In genomic region chr20:34531608-34532265, GRCh38 we compare ENCODE assay signal across 28 cellular contexts. TPM values are rescaled to one million over a fixed set of nuclear protein-coding genes. Genes with fewer than 3 reads are reported as not detected.
A peak's percentile ranks its signal among the peaks of the same experiment; 100 is the strongest.
DNase-seq lines count a peak whose midpoint lies in the region; TF ChIP-seq lines count a peak whose summit lies in the region.
"Had no signal": no experiment of that assay in that cellular context is flagged by ENCODE, and none has a peak within 500 bp of the region (broad histone marks: within the 10 kb centered on the region; RNA-seq: fewer than 3 reads in every experiment).

No MANE protein-coding gene starts in this region.

- peaks cover 10% of the 10 kb centered on the region for H3K4me1 Mint-ChIP-seq in activated naive CD8-positive, alpha-beta T cell (ENCODE audit: low read depth)
- H3K4me1 Mint-ChIP-seq in activated naive CD8-positive, alpha-beta T cell treated with anti-CD3 and anti-CD28 coated beads for 36 hours: no peaks in the 10 kb centered on the region

- no peak for TF ChIP-seq CTCF in dorsolateral prefrontal cortex (IDR thresholded peaks at IDR 0.05 in 54 of 56, conservative IDR thresholded peaks at IDR 0.05 in 2 of 56; ENCODE audit: low read depth in 1 of 56, partially characterized antibody in 56 of 56)
- TF ChIP-seq CTCF in ovary (IDR thresholded peaks at IDR 0.05): no peak

- DNase-seq in activated naive CD8-positive, alpha-beta T cell treated with anti-CD3 and anti-CD28 coated beads for 36 hours: no peak
- DNase-seq in dorsolateral prefrontal cortex (peak in 1 of 10 donors; percentile 27), ovary (peak in 3 of 5 donors; percentile 6 to 28 (median 7)), hypothalamus (lab: John Stamatoyannopoulos, UW) (no peak), AG08395 (ENCODE audit: low spot score) (no peak), Ammon's horn (ENCODE audit: low spot score) (no peak), C1 segment of cervical spinal cord (lab: John Stamatoyannopoulos, UW) (no peak)
- DNase-seq: activated CD4-positive, alpha-beta T cell treated with anti-CD3 and anti-CD28 coated beads for 4 hours; activated CD8-positive, alpha-beta memory T cell treated with anti-CD3 and anti-CD28 coated beads, Interleukin-2, amount 50 U/mL, for 4 hours; activated gamma-delta T cell treated with Interleukin-2 at 50 U/mL for 16 hours; aorta; cerebellar nuclear complex; foreskin keratinocyte; GOT3; left ventricle myocardium superior; NCI-H1105 treated with DMSO at 0.1 percent for 48 hours; NCI-H2081 treated with DMSO at 0.1 percent for 48 hours; NCI-H446; PC-9; SIG-M5; stimulated activated CD4-positive, alpha-beta T cell treated with anti-CD3 and anti-CD28 coated beads, Interleukin-1b, Interleukin-23, amount 100 ng/mL, for 48 hours; stimulated activated naive CD4-positive, alpha-beta T cell; T-cell; transverse colon had no signal

- intact Hi-C loops in dorsolateral prefrontal cortex (cut with DNase I) (no loop called here), ovary (cut with DNase I) (loop anchor here in 1 of 4 donors (10.0 kb wide), 1 partner anchor 173 kb away; the partner anchor contains the start of gene TP53INP2)

- no peak overlapping the region for H3K4me3 Mint-ChIP-seq in activated naive CD8-positive, alpha-beta T cell
- no peak overlapping the region for H3K4me3 Mint-ChIP-seq in activated naive CD8-positive, alpha-beta T cell treated with anti-CD3 and anti-CD28 coated beads for 36 hours
- H3K4me3 Mint-ChIP-seq: neural progenitor cell, T-cell had no signal

- no peak for TF ChIP-seq EP300 in ovary (IDR thresholded peaks at IDR 0.05)

- H3K36me3 Mint-ChIP-seq in activated naive CD8-positive, alpha-beta T cell: no peaks in the 10 kb centered on the region
- peaks cover 13% of the 10 kb centered on the region for H3K36me3 Mint-ChIP-seq in activated naive CD8-positive, alpha-beta T cell treated with anti-CD3 and anti-CD28 coated beads for 36 hours

- H3K27ac Mint-ChIP-seq in activated naive CD8-positive, alpha-beta T cell: peak overlapping the region; percentile 52
- H3K27ac Mint-ChIP-seq in activated naive CD8-positive, alpha-beta T cell treated with anti-CD3 and anti-CD28 coated beads for 36 hours: no peak overlapping the region
- H3K27ac Mint-ChIP-seq: neural progenitor cell, progenitor cell of endocrine pancreas, T-cell had no signal

- H3K27ac ChIP-seq in dorsolateral prefrontal cortex (peak overlapping the region in 58 of 59 donors; percentile 9 to 96 (median 86)), ovary (no peak overlapping the region)
- H3K27ac ChIP-seq: BLaER1 treated with 17β-estradiol and CSF1 and Interleukin-3, amounts not matched to agents 10 nM and 100 nM; foreskin keratinocyte; neural progenitor cell; PC-9; transverse colon had no signal

- H3K9me3 ChIP-seq in ovary: no peaks in the 10 kb centered on the region
- H3K9me3 ChIP-seq: BLaER1 treated with 17β-estradiol and CSF1 and Interleukin-3, amounts not matched to agents 10 nM and 100 nM; transverse colon had no signal

- no peaks in the 10 kb centered on the region for H3K4me1 ChIP-seq in ovary (ENCODE audit: insufficient read depth)
- H3K4me1 ChIP-seq: neural progenitor cell had no signal

- no peak for TF ChIP-seq POLR2A in ovary (IDR thresholded peaks at IDR 0.05)

- no peaks in the 10 kb centered on the region for H3K27me3 Mint-ChIP-seq in activated naive CD8-positive, alpha-beta T cell
- H3K27me3 Mint-ChIP-seq in activated naive CD8-positive, alpha-beta T cell treated with anti-CD3 and anti-CD28 coated beads for 36 hours: no peaks in the 10 kb centered on the region
- H3K27me3 Mint-ChIP-seq: progenitor cell of endocrine pancreas, T-cell had no signal

- no peaks in the 10 kb centered on the region for H3K36me3 ChIP-seq in ovary
- H3K36me3 ChIP-seq: neural progenitor cell had no signal

- H3K27me3 ChIP-seq in dorsolateral prefrontal cortex: no peaks in the 10 kb centered on the region
- H3K27me3 ChIP-seq in ovary: no peaks in the 10 kb centered on the region
- H3K27me3 ChIP-seq: BLaER1 treated with 17β-estradiol and CSF1 and Interleukin-3, amounts not matched to agents 10 nM and 100 nM; foreskin keratinocyte; neural progenitor cell; transverse colon had no signal

- H3K9me3 Mint-ChIP-seq in activated naive CD8-positive, alpha-beta T cell (ENCODE audit: low read depth): no peaks in the 10 kb centered on the region
- H3K9me3 Mint-ChIP-seq in activated naive CD8-positive, alpha-beta T cell treated with anti-CD3 and anti-CD28 coated beads for 36 hours: no peaks in the 10 kb centered on the region
- H3K9me3 Mint-ChIP-seq: neural progenitor cell, T-cell had no signal

- 88 to 90% (median 90%) methylated on average over 8 of the region's 8 CpGs for WGBS in ovary, 3 donors

- H3K4me3 ChIP-seq in dorsolateral prefrontal cortex (no peak overlapping the region), ovary (no peak overlapping the region)
- H3K4me3 ChIP-seq: BLaER1 treated with 17β-estradiol and CSF1 and Interleukin-3, amounts not matched to agents 10 nM and 100 nM; neural progenitor cell; PC-9; transverse colon had no signal

RNA-seq across cellular contexts. Expression of gene DYNLRB1, which starts 15.5 kb away (rescaled TPM):
- 10 to 100 TPM; 72.0 to 76.9 TPM for total RNA-seq in activated naive CD8-positive, alpha-beta T cell treated with anti-CD3 and anti-CD28 coated beads for 36 hours
- 100 to 1,000 TPM; 153 to 387 (median 261) TPM for total RNA-seq in dorsolateral prefrontal cortex
- total RNA-seq in ovary: 100 to 1,000 TPM in 6 of 7 donors, 10 to 100 TPM in 1; 79.9 to 128 (median 121) TPM
- 100 to 1,000 TPM; 151 to 319 TPM for polyA plus RNA-seq in ovary

RNA-seq across cellular contexts. Expression of gene MAP1LC3A, which starts 26.8 kb away (rescaled TPM):
- under 1 TPM; 0.62 to 0.95 TPM for total RNA-seq in activated naive CD8-positive, alpha-beta T cell treated with anti-CD3 and anti-CD28 coated beads for 36 hours
- total RNA-seq in dorsolateral prefrontal cortex: 100 to 1,000 TPM in 118 of 120 experiments, 10 to 100 TPM in 2; 86.9 to 270 (median 160) TPM
- 10 to 100 TPM; 27.2 to 66.1 (median 36.0) TPM for total RNA-seq in ovary
- polyA plus RNA-seq in ovary: 10 to 100 TPM in 1 of 2 donors, 1 to 10 TPM in 1; 3.4 to 57.2 TPM
- total RNA-seq: PC-9 had no signal

Comparison
In these comparisons a context has a peak if more than half of its experiments do, and no peak if none do; other contexts are left out.
1. DNase-seq: peak in ovary (3 of 5); none in activated naive CD8-positive, alpha-beta T cell treated with anti-CD3 and anti-CD28 coated beads for 36 hours (single experiment), hypothalamus (0 of 51), AG08395 (single experiment), Ammon's horn (single experiment) and C1 segment of cervical spinal cord (0 of 14).
2. H3K27ac ChIP-seq: peak in dorsolateral prefrontal cortex (58 of 59); none in ovary (0 of 2).
3. RNA of gene MAP1LC3A, which starts 26.8 kb away (total RNA-seq): 86.9 to 270 TPM in dorsolateral prefrontal cortex and 27.2 to 66.1 TPM in ovary; 0.62 to 0.95 TPM in activated naive CD8-positive, alpha-beta T cell treated with anti-CD3 and anti-CD28 coated beads for 36 hours; every median in the first group is over 10 times any median in the second.